Comparison of ENCODE assay signal across 1 cellular context in the genomic region with DNA sequence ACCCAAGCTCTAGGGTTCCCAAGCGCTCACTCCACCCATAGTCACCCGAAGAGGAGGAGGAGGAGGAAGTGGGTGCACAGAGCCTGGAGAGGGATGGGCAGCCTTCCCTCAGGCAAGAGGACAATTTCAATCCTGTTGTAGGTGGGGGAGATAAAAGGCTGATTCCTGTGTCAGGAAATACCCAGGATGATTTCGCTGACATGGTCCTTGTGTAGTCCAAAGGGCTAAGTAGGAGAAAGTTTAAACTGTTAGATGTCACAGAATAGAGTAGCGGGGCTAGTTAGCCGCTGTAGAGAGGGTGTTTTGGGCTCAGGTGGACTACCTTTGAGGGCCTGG.
TF ChIP-seq lines count a peak whose summit lies in the region.

No MANE protein-coding gene starts in this region.

TF ChIP-seq in HepG2, 621 proteins besides CTCF, POLR2A, EP300 and RAD21 (continued from another document and continues in another):
- TF ChIP-seq, protein P1, sequence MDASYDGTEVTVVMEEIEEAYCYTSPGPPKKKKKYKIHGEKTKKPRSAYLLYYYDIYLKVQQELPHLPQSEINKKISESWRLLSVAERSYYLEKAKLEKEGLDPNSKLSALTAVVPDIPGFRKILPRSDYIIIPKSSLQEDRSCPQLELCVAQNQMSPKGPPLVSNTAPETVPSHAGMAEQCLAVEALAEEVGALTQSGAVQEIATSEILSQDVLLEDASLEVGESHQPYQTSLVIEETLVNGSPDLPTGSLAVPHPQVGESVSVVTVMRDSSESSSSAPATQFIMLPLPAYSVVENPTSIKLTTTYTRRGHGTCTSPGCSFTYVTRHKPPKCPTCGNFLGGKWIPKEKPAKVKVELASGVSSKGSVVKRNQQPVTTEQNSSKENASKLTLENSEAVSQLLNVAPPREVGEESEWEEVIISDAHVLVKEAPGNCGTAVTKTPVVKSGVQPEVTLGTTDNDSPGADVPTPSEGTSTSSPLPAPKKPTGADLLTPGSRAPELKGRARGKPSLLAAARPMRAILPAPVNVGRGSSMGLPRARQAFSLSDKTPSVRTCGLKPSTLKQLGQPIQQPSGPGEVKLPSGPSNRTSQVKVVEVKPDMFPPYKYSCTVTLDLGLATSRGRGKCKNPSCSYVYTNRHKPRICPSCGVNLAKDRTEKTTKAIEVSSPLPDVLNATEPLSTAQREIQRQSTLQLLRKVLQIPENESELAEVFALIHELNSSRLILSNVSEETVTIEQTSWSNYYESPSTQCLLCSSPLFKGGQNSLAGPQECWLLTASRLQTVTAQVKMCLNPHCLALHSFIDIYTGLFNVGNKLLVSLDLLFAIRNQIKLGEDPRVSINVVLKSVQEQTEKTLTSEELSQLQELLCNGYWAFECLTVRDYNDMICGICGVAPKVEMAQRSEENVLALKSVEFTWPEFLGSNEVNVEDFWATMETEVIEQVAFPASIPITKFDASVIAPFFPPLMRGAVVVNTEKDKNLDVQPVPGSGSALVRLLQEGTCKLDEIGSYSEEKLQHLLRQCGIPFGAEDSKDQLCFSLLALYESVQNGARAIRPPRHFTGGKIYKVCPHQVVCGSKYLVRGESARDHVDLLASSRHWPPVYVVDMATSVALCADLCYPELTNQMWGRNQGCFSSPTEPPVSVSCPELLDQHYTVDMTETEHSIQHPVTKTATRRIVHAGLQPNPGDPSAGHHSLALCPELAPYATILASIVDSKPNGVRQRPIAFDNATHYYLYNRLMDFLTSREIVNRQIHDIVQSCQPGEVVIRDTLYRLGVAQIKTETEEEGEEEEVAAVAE (CRISPR knock-in tag; IDR thresholded peaks at IDR 0.05; ENCODE audit: borderline replicate concordance), result no peak
- TF ChIP-seq DNMT3B (CRISPR knock-in tag; conservative IDR thresholded peaks at IDR 0.05) (no peak), CENPX (CRISPR knock-in tag; IDR thresholded peaks at IDR 0.05) (no peak), WIZ (CRISPR knock-in tag; IDR thresholded peaks at IDR 0.05) (no peak), NCOA1 (CRISPR knock-in tag; IDR thresholded peaks at IDR 0.05) (no peak), ZNF768 (CRISPR knock-in tag; IDR thresholded peaks at IDR 0.05) (no peak), ZNF180 (CRISPR knock-in tag; IDR thresholded peaks at IDR 0.05; ENCODE audit: borderline replicate concordance, low read depth) (no peak), YEATS4 (CRISPR knock-in tag; IDR thresholded peaks at IDR 0.05; ENCODE audit: borderline replicate concordance) (no peak), ZNF777 (CRISPR knock-in tag; IDR thresholded peaks at IDR 0.05) (no peak), MZF1 (CRISPR knock-in tag; IDR thresholded peaks at IDR 0.05; ENCODE audit: borderline replicate concordance) (0 out of 2 replicates have a peak, but pooled peaks have one; percentile 65), ZNF83 (CRISPR knock-in tag; IDR thresholded peaks at IDR 0.05; ENCODE audit: borderline replicate concordance) (no peak), SPEN (CRISPR knock-in tag; IDR thresholded peaks at IDR 0.05; ENCODE audit: low read depth) (no peak), SIX4 (CRISPR knock-in tag; IDR thresholded peaks at IDR 0.05) (no peak), NONO (IDR thresholded peaks at IDR 0.05) (no peak), NONO (CRISPR knock-in tag; conservative IDR thresholded peaks at IDR 0.05) (no peak)
- TF ChIP-seq, protein P2, sequence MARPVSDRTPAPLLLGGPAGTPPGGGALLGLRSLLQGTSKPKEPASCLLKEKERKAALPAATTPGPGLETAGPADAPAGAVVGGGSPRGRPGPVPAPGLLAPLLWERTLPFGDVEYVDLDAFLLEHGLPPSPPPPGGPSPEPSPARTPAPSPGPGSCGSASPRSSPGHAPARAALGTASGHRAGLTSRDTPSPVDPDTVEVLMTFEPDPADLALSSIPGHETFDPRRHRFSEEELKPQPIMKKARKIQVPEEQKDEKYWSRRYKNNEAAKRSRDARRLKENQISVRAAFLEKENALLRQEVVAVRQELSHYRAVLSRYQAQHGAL (CRISPR knock-in tag; IDR thresholded peaks at IDR 0.05; ENCODE audit: not compliant biosample characterization), result no peak
- TF ChIP-seq, protein P3, sequence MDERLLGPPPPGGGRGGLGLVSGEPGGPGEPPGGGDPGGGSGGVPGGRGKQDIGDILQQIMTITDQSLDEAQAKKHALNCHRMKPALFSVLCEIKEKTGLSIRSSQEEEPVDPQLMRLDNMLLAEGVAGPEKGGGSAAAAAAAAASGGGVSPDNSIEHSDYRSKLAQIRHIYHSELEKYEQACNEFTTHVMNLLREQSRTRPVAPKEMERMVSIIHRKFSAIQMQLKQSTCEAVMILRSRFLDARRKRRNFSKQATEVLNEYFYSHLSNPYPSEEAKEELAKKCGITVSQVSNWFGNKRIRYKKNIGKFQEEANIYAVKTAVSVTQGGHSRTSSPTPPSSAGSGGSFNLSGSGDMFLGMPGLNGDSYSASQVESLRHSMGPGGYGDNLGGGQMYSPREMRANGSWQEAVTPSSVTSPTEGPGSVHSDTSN (CRISPR knock-in tag; IDR thresholded peaks at IDR 0.05), result no peak
- TF ChIP-seq, protein P4, sequence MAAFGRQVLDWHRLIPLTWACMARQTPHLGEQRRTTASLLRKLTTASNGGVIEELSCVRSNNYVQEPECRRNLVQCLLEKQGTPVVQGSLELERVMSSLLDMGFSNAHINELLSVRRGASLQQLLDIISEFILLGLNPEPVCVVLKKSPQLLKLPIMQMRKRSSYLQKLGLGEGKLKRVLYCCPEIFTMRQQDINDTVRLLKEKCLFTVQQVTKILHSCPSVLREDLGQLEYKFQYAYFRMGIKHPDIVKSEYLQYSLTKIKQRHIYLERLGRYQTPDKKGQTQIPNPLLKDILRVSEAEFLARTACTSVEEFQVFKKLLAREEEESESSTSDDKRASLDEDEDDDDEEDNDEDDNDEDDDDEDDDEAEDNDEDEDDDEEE (CRISPR knock-in tag; IDR thresholded peaks at IDR 0.05), result no peak
- TF ChIP-seq, protein P5, sequence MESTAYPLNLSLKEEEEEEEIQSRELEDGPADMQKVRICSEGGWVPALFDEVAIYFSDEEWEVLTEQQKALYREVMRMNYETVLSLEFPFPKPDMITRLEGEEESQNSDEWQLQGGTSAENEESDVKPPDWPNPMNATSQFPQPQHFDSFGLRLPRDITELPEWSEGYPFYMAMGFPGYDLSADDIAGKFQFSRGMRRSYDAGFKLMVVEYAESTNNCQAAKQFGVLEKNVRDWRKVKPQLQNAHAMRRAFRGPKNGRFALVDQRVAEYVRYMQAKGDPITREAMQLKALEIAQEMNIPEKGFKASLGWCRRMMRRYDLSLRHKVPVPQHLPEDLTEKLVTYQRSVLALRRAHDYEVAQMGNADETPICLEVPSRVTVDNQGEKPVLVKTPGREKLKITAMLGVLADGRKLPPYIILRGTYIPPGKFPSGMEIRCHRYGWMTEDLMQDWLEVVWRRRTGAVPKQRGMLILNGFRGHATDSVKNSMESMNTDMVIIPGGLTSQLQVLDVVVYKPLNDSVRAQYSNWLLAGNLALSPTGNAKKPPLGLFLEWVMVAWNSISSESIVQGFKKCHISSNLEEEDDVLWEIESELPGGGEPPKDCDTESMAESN (CRISPR knock-in tag; conservative IDR thresholded peaks at IDR 0.05), result no peak
- TF ChIP-seq, protein P6, sequence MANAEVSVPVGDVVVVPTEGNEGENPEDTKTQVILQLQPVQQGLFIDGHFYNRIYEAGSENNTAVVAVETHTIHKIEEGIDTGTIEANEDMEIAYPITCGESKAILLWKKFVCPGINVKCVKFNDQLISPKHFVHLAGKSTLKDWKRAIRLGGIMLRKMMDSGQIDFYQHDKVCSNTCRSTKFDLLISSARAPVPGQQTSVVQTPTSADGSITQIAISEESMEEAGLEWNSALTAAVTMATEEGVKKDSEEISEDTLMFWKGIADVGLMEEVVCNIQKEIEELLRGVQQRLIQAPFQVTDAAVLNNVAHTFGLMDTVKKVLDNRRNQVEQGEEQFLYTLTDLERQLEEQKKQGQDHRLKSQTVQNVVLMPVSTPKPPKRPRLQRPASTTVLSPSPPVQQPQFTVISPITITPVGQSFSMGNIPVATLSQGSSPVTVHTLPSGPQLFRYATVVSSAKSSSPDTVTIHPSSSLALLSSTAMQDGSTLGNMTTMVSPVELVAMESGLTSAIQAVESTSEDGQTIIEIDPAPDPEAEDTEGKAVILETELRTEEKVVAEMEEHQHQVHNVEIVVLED (CRISPR knock-in tag; IDR thresholded peaks at IDR 0.05; ENCODE audit: borderline replicate concordance), result no peak
- TF ChIP-seq, protein P7, sequence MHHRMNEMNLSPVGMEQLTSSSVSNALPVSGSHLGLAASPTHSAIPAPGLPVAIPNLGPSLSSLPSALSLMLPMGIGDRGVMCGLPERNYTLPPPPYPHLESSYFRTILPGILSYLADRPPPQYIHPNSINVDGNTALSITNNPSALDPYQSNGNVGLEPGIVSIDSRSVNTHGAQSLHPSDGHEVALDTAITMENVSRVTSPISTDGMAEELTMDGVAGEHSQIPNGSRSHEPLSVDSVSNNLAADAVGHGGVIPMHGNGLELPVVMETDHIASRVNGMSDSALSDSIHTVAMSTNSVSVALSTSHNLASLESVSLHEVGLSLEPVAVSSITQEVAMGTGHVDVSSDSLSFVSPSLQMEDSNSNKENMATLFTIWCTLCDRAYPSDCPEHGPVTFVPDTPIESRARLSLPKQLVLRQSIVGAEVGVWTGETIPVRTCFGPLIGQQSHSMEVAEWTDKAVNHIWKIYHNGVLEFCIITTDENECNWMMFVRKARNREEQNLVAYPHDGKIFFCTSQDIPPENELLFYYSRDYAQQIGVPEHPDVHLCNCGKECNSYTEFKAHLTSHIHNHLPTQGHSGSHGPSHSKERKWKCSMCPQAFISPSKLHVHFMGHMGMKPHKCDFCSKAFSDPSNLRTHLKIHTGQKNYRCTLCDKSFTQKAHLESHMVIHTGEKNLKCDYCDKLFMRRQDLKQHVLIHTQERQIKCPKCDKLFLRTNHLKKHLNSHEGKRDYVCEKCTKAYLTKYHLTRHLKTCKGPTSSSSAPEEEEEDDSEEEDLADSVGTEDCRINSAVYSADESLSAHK (CRISPR knock-in tag; IDR thresholded peaks at IDR 0.05; ENCODE audit: borderline replicate concordance), result no peak
- TF ChIP-seq, protein P8, sequence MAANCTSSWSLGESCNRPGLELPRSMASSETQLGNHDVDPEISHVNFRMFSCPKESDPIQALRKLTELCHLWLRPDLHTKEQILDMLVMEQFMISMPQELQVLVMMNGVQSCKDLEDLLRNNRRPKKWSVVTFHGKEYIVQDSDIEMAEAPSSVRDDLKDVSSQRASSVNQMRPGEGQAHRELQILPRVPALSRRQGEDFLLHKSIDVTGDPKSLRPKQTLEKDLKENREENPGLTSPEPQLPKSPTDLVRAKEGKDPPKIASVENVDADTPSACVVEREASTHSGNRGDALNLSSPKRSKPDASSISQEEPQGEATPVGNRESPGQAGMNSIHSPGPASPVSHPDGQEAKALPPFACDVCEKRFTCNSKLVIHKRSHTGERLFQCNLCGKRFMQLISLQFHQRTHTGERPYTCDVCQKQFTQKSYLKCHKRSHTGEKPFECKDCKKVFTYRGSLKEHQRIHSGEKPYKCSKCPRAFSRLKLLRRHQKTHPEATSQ (CRISPR knock-in tag; IDR thresholded peaks at IDR 0.05; ENCODE audit: borderline replicate concordance), result no peak
- TF ChIP-seq, protein P9, sequence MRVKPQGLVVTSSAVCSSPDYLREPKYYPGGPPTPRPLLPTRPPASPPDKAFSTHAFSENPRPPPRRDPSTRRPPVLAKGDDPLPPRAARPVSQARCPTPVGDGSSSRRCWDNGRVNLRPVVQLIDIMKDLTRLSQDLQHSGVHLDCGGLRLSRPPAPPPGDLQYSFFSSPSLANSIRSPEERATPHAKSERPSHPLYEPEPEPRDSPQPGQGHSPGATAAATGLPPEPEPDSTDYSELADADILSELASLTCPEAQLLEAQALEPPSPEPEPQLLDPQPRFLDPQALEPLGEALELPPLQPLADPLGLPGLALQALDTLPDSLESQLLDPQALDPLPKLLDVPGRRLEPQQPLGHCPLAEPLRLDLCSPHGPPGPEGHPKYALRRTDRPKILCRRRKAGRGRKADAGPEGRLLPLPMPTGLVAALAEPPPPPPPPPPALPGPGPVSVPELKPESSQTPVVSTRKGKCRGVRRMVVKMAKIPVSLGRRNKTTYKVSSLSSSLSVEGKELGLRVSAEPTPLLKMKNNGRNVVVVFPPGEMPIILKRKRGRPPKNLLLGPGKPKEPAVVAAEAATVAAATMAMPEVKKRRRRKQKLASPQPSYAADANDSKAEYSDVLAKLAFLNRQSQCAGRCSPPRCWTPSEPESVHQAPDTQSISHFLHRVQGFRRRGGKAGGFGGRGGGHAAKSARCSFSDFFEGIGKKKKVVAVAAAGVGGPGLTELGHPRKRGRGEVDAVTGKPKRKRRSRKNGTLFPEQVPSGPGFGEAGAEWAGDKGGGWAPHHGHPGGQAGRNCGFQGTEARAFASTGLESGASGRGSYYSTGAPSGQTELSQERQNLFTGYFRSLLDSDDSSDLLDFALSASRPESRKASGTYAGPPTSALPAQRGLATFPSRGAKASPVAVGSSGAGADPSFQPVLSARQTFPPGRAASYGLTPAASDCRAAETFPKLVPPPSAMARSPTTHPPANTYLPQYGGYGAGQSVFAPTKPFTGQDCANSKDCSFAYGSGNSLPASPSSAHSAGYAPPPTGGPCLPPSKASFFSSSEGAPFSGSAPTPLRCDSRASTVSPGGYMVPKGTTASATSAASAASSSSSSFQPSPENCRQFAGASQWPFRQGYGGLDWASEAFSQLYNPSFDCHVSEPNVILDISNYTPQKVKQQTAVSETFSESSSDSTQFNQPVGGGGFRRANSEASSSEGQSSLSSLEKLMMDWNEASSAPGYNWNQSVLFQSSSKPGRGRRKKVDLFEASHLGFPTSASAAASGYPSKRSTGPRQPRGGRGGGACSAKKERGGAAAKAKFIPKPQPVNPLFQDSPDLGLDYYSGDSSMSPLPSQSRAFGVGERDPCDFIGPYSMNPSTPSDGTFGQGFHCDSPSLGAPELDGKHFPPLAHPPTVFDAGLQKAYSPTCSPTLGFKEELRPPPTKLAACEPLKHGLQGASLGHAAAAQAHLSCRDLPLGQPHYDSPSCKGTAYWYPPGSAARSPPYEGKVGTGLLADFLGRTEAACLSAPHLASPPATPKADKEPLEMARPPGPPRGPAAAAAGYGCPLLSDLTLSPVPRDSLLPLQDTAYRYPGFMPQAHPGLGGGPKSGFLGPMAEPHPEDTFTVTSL (CRISPR knock-in tag; IDR thresholded peaks at IDR 0.05; ENCODE audit: borderline replicate concordance), result no peak
